In the genomic region with DNA sequence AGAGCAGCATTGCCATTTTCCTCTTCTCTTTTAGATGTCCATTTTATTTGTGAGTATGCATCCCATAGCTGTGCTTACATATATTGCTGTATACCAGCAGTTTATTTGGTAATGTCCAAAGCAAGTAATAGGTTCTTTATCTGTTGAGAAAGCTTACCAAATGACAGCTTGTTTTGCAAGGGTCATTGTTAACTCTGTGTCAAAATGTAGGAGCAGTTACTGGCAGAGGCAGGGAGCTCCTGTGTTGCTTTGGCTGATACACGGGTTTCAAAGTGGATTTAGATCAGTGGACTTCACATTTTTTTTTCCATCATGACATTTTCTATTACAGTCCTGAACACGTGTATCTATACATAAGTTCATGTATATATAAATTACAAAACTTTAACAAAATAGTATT, we compare ENCODE assay signal across 1 cellular context.
TF ChIP-seq lines count a peak whose summit lies in the region.

No MANE protein-coding gene starts in this region.

TF ChIP-seq in IMR-90, 13 proteins besides CTCF, POLR2A, EP300 and RAD21:
- TF ChIP-seq FOS (IDR thresholded peaks at IDR 0.05; ENCODE audit: low read depth, low read length) (no peak), RCOR1 (IDR thresholded peaks at IDR 0.05; ENCODE audit: insufficient replicate concordance, low read length) (no peak), NFE2L2 (IDR thresholded peaks at IDR 0.05; ENCODE audit: low read depth, low read length) (no peak), MAZ (IDR thresholded peaks at IDR 0.05; ENCODE audit: borderline replicate concordance, low read depth, low read length) (no peak), BHLHE40 (IDR thresholded peaks at IDR 0.05; ENCODE audit: low read depth, low read length) (no peak), CHD1 (IDR thresholded peaks at IDR 0.05; ENCODE audit: low read depth, low read length) (no peak)
TF ChIP-seq in IMR-90: peak in this region for 0.
